ENCODE assay signal across 8 cellular contexts in genomic region chr15:85533949-85534543, GRCh38.
DNase-seq lines count a peak whose midpoint lies in the region; ATAC-seq lines count a peak whose summit lies in the region.

No MANE protein-coding gene starts in this region.

- no peaks in the 10 kb centered on the region for H3K9me3 Mint-ChIP-seq in immature natural killer cell

- ATAC-seq in GM18498 (IDR thresholded peaks at IDR 0.05; ENCODE audit: unreplicated experiment) (peak; percentile 90), GM21529 (IDR thresholded peaks at IDR 0.05; ENCODE audit: unreplicated experiment) (peak; percentile 97)

- H3K36me3 Mint-ChIP-seq in immature natural killer cell = peaks cover 4 to 25% (median 9%) of the 10 kb centered on the region in 3 donors

- peaks cover 0 to 2% (median 0%) of the 10 kb centered on the region in 3 donors for H3K27me3 Mint-ChIP-seq in immature natural killer cell (ENCODE audit: low read depth in 3 of 3)

- H3K4me1 Mint-ChIP-seq in immature natural killer cell = peaks cover 50 to 53% of the 10 kb centered on the region in 2 donors

- DNase-seq in Kasumi-1 (lab: John Stamatoyannopoulos, UW) (peak; percentile 35 to 37), immature natural killer cell (peak; percentile 26 to 40 (median 28)), DMS79 (lab: John Stamatoyannopoulos, UW) (no peak), GM19238 (ENCODE audit: insufficient read length, low spot score) (no peak)
- DNase-seq in stimulated activated CD8-positive, alpha-beta memory T cell treated with anti-CD3 and anti-CD28 coated beads, Interleukin-4, amount 100 ng/mL, for 48 hours = no peak
- no peak for DNase-seq in effector CD4-positive, alpha-beta T cell

- H3K4me3 Mint-ChIP-seq in immature natural killer cell = peak overlapping the region; percentile 70 to 81 (median 78)

- H3K27ac Mint-ChIP-seq in immature natural killer cell = peak overlapping the region; percentile 61 to 93 (median 82)

Comparison
In these comparisons a context has a peak if more than half of its experiments do, and no peak if none do; other contexts are left out.
1. DNase-seq: peak in Kasumi-1 (2 of 2) and immature natural killer cell (3 of 3); none in stimulated activated CD8-positive, alpha-beta memory T cell treated with anti-CD3 and anti-CD28 coated beads, Interleukin-4, amount 100 ng/mL, for 48 hours (single experiment), DMS79 (single experiment), GM19238 (single experiment) and effector CD4-positive, alpha-beta T cell (single experiment).